ENCODE assay signal across 1 cellular context in the genomic region with DNA sequence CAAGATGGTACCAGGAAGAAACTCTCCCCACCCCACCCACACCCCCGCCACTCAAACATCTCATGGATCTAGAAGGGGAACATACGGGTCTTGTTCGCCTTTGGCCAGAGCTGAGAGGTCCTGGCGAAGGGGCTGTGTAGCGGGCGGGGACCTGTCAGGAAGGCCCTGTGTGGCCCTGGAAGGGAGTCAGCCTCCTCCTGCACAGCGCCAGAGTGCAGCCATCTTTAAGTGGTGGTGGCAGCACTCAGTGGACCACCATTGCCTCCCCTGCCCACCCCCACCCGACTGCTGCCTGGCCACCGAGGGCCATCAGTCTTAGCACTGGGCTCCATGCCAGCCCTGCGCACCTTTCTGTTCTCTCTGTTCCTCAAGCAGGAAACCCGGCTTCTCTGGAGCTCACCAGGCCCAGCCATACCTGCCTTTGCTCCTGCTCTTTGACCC.
A peak's percentile ranks its signal among the peaks of the same experiment; 100 is the strongest.
TF ChIP-seq lines count a peak whose summit lies in the region.

No MANE protein-coding gene starts in this region.

TF ChIP-seq in HepG2, 621 proteins besides CTCF, POLR2A, EP300 and RAD21 (continues in another document):
- no peak; the same call in 1 of the 2 replicates for TF ChIP-seq ZNF350 (CRISPR knock-in tag; IDR thresholded peaks at IDR 0.05; ENCODE audit: borderline replicate concordance, low read depth)
- TF ChIP-seq KAT7 (CRISPR knock-in tag; IDR thresholded peaks at IDR 0.05; ENCODE audit: borderline replicate concordance), result 0 out of 2 replicates have a peak, but pooled peaks have one; percentile 60
- peak; percentile 21; the same call in 1 of the 2 replicates for TF ChIP-seq WIZ (CRISPR knock-in tag; IDR thresholded peaks at IDR 0.05)
- 0 out of 2 replicates have a peak, but pooled peaks have one; percentile 6 for TF ChIP-seq ZMAT3 (CRISPR knock-in tag; conservative IDR thresholded peaks at IDR 0.05)
- TF ChIP-seq ZNF20 (CRISPR knock-in tag; IDR thresholded peaks at IDR 0.05), result no peak
- TF ChIP-seq, protein P1, sequence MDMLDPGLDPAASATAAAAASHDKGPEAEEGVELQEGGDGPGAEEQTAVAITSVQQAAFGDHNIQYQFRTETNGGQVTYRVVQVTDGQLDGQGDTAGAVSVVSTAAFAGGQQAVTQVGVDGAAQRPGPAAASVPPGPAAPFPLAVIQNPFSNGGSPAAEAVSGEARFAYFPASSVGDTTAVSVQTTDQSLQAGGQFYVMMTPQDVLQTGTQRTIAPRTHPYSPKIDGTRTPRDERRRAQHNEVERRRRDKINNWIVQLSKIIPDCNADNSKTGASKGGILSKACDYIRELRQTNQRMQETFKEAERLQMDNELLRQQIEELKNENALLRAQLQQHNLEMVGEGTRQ (IDR thresholded peaks at IDR 0.05; ENCODE audit: low read depth, low read length), result no peak
- TF ChIP-seq, protein P1 (CRISPR knock-in tag; IDR thresholded peaks at IDR 0.05; ENCODE audit: borderline replicate concordance), result peak; percentile 0; the same call in 1 of the 2 replicates
- TF ChIP-seq, protein P2, sequence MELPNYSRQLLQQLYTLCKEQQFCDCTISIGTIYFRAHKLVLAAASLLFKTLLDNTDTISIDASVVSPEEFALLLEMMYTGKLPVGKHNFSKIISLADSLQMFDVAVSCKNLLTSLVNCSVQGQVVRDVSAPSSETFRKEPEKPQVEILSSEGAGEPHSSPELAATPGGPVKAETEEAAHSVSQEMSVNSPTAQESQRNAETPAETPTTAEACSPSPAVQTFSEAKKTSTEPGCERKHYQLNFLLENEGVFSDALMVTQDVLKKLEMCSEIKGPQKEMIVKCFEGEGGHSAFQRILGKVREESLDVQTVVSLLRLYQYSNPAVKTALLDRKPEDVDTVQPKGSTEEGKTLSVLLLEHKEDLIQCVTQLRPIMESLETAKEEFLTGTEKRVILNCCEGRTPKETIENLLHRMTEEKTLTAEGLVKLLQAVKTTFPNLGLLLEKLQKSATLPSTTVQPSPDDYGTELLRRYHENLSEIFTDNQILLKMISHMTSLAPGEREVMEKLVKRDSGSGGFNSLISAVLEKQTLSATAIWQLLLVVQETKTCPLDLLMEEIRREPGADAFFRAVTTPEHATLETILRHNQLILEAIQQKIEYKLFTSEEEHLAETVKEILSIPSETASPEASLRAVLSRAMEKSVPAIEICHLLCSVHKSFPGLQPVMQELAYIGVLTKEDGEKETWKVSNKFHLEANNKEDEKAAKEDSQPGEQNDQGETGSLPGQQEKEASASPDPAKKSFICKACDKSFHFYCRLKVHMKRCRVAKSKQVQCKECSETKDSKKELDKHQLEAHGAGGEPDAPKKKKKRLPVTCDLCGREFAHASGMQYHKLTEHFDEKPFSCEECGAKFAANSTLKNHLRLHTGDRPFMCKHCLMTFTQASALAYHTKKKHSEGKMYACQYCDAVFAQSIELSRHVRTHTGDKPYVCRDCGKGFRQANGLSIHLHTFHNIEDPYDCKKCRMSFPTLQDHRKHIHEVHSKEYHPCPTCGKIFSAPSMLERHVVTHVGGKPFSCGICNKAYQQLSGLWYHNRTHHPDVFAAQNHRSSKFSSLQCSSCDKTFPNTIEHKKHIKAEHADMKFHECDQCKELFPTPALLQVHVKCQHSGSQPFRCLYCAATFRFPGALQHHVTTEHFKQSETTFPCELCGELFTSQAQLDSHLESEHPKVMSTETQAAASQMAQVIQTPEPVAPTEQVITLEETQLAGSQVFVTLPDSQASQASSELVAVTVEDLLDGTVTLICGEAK (IDR thresholded peaks at IDR 0.05), result no peak
- TF ChIP-seq, protein P2 (CRISPR knock-in tag; IDR thresholded peaks at IDR 0.05), result peak; percentile 14; the same call in 1 of the 2 replicates
- TF ChIP-seq ZNF136 (CRISPR knock-in tag; IDR thresholded peaks at IDR 0.05; ENCODE audit: low read depth), result 0 out of 2 replicates have a peak, but pooled peaks have one; percentile 4
- no peak for TF ChIP-seq HNRNPH1 (optimal IDR thresholded peaks at IDR 0.05; ENCODE audit: low read depth, low read length)
- TF ChIP-seq ZNF749 (CRISPR knock-in tag; IDR thresholded peaks at IDR 0.05; ENCODE audit: borderline replicate concordance), result no peak
- TF ChIP-seq NFE2L1 (CRISPR knock-in tag; IDR thresholded peaks at IDR 0.05; ENCODE audit: borderline replicate concordance), result 0 out of 2 replicates have a peak, but pooled peaks have one; percentile 25
- TF ChIP-seq SPEN (CRISPR knock-in tag; IDR thresholded peaks at IDR 0.05; ENCODE audit: low read depth), result peak; percentile 33; the same call in 1 of the 2 replicates
- 0 out of 2 replicates have a peak, but pooled peaks have one; percentile 10 for TF ChIP-seq PHF21A (CRISPR knock-in tag; IDR thresholded peaks at IDR 0.05)
- no peak for TF ChIP-seq ZSCAN12 (CRISPR knock-in tag; IDR thresholded peaks at IDR 0.05)
- TF ChIP-seq ZSCAN9 (CRISPR knock-in tag; IDR thresholded peaks at IDR 0.05; ENCODE audit: borderline replicate concordance), result no peak
- TF ChIP-seq, protein P3, sequence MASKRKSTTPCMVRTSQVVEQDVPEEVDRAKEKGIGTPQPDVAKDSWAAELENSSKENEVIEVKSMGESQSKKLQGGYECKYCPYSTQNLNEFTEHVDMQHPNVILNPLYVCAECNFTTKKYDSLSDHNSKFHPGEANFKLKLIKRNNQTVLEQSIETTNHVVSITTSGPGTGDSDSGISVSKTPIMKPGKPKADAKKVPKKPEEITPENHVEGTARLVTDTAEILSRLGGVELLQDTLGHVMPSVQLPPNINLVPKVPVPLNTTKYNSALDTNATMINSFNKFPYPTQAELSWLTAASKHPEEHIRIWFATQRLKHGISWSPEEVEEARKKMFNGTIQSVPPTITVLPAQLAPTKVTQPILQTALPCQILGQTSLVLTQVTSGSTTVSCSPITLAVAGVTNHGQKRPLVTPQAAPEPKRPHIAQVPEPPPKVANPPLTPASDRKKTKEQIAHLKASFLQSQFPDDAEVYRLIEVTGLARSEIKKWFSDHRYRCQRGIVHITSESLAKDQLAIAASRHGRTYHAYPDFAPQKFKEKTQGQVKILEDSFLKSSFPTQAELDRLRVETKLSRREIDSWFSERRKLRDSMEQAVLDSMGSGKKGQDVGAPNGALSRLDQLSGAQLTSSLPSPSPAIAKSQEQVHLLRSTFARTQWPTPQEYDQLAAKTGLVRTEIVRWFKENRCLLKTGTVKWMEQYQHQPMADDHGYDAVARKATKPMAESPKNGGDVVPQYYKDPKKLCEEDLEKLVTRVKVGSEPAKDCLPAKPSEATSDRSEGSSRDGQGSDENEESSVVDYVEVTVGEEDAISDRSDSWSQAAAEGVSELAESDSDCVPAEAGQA (IDR thresholded peaks at IDR 0.05; ENCODE audit: low read depth), result peak; percentile 1; the same call in 1 of the 2 replicates
- TF ChIP-seq, protein P3 (CRISPR knock-in tag; IDR thresholded peaks at IDR 0.05; ENCODE audit: borderline replicate concordance), result no peak
- TF ChIP-seq ZNF788 (CRISPR knock-in tag; IDR thresholded peaks at IDR 0.05; ENCODE audit: borderline replicate concordance), result peak; percentile 3; the same call in 1 of the 2 replicates
- 0 out of 2 replicates have a peak, but pooled peaks have one; percentile 72 for TF ChIP-seq ZNF564 (CRISPR knock-in tag; IDR thresholded peaks at IDR 0.05)
- TF ChIP-seq, protein P4, sequence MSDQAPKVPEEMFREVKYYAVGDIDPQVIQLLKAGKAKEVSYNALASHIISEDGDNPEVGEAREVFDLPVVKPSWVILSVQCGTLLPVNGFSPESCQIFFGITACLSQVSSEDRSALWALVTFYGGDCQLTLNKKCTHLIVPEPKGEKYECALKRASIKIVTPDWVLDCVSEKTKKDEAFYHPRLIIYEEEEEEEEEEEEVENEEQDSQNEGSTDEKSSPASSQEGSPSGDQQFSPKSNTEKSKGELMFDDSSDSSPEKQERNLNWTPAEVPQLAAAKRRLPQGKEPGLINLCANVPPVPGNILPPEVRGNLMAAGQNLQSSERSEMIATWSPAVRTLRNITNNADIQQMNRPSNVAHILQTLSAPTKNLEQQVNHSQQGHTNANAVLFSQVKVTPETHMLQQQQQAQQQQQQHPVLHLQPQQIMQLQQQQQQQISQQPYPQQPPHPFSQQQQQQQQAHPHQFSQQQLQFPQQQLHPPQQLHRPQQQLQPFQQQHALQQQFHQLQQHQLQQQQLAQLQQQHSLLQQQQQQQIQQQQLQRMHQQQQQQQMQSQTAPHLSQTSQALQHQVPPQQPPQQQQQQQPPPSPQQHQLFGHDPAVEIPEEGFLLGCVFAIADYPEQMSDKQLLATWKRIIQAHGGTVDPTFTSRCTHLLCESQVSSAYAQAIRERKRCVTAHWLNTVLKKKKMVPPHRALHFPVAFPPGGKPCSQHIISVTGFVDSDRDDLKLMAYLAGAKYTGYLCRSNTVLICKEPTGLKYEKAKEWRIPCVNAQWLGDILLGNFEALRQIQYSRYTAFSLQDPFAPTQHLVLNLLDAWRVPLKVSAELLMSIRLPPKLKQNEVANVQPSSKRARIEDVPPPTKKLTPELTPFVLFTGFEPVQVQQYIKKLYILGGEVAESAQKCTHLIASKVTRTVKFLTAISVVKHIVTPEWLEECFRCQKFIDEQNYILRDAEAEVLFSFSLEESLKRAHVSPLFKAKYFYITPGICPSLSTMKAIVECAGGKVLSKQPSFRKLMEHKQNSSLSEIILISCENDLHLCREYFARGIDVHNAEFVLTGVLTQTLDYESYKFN (CRISPR knock-in tag; conservative IDR thresholded peaks at IDR 0.05), result 0 out of 2 replicates have a peak, but pooled peaks have one; percentile 1
- TF ChIP-seq, protein P5, sequence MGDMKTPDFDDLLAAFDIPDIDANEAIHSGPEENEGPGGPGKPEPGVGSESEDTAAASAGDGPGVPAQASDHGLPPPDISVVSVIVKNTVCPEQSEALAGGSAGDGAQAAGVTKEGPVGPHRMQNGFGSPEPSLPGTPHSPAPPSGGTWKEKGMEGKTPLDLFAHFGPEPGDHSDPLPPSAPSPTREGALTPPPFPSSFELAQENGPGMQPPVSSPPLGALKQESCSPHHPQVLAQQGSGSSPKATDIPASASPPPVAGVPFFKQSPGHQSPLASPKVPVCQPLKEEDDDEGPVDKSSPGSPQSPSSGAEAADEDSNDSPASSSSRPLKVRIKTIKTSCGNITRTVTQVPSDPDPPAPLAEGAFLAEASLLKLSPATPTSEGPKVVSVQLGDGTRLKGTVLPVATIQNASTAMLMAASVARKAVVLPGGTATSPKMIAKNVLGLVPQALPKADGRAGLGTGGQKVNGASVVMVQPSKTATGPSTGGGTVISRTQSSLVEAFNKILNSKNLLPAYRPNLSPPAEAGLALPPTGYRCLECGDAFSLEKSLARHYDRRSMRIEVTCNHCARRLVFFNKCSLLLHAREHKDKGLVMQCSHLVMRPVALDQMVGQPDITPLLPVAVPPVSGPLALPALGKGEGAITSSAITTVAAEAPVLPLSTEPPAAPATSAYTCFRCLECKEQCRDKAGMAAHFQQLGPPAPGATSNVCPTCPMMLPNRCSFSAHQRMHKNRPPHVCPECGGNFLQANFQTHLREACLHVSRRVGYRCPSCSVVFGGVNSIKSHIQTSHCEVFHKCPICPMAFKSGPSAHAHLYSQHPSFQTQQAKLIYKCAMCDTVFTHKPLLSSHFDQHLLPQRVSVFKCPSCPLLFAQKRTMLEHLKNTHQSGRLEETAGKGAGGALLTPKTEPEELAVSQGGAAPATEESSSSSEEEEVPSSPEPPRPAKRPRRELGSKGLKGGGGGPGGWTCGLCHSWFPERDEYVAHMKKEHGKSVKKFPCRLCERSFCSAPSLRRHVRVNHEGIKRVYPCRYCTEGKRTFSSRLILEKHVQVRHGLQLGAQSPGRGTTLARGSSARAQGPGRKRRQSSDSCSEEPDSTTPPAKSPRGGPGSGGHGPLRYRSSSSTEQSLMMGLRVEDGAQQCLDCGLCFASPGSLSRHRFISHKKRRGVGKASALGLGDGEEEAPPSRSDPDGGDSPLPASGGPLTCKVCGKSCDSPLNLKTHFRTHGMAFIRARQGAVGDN (CRISPR knock-in tag; IDR thresholded peaks at IDR 0.05), result peak; percentile 13
- TF ChIP-seq ZNF709 (CRISPR knock-in tag; IDR thresholded peaks at IDR 0.05), result peak; percentile 48; the same call in 1 of the 2 replicates
- 0 out of 2 replicates have a peak, but pooled peaks have one; percentile 13 for TF ChIP-seq ZNF556 (CRISPR knock-in tag; IDR thresholded peaks at IDR 0.05; ENCODE audit: borderline replicate concordance)
